8 cellular contexts compared by ENCODE assay signal in genomic region chr11:77821349-77821851, GRCh38. TPM values are rescaled to one million over a fixed set of nuclear protein-coding genes. Genes with fewer than 3 reads are reported as not detected.
A peak's percentile ranks its signal among the peaks of the same experiment; 100 is the strongest.
DNase-seq lines count a peak whose midpoint lies in the region; ATAC-seq and TF ChIP-seq lines count a peak whose summit lies in the region.

No MANE protein-coding gene starts in this region.

- H3K27ac ChIP-seq in CD8-positive, alpha-beta T cell (ENCODE audit: low read depth, low read length) = peak overlapping the region; percentile 48
- H3K27ac ChIP-seq in HUES6 (ENCODE audit: low read depth, low read length) (no peak overlapping the region), fibroblast of lung (ENCODE audit: insufficient read depth, low read length) (peak overlapping the region; percentile 68)

- H3K27ac Mint-ChIP-seq in CD8-positive, alpha-beta T cell = peak overlapping the region; percentile 99
- peak overlapping the region; percentile 98 for H3K27ac Mint-ChIP-seq in activated T-cell treated with anti-CD3 and anti-CD28 coated beads, Interleukin-2, amount 50 U/mL, for 24 hours
- peak overlapping the region; percentile 73 to 80 for H3K27ac Mint-ChIP-seq in natural killer cell treated with Interleukin-12 subunit alpha and Interleukin-12 subunit beta and Interleukin-15 and Interleukin-18, amount 100 ng/mL, for 72 hours

- no peak for TF ChIP-seq CTCF in CD8-positive, alpha-beta T cell (IDR thresholded peaks at IDR 0.05)
- no peak for TF ChIP-seq CTCF in fibroblast of lung (conservative IDR thresholded peaks at IDR 0.05 in 1 of 2, IDR thresholded peaks at IDR 0.05 in 1 of 2; ENCODE audit: low read depth in 1 of 2, low read length in 2 of 2)

- H3K4me3 ChIP-seq in CD8-positive, alpha-beta T cell (ENCODE audit: low read depth, low read length) = peak overlapping the region; percentile 79
- peak overlapping the region; percentile 94 for H3K4me3 ChIP-seq in HUES6 (ENCODE audit: low read depth, low read length)
- H3K4me3 ChIP-seq in fibroblast of lung (replicated peaks in 1 of 4; ENCODE audit: control extremely low read depth in 1 of 4, insufficient read depth in 1 of 4, low read depth in 3 of 4, low read length in 4 of 4) = peak overlapping the region; percentile 86 to 98 (median 96)

- H3K4me1 Mint-ChIP-seq in CD8-positive, alpha-beta T cell (ENCODE audit: low read depth) = peaks cover 34% of the 10 kb centered on the region
- H3K4me1 Mint-ChIP-seq in activated T-cell treated with anti-CD3 and anti-CD28 coated beads, Interleukin-2, amount 50 U/mL, for 24 hours (ENCODE audit: low read depth) = peaks cover 33% of the 10 kb centered on the region
- H3K4me1 Mint-ChIP-seq in natural killer cell treated with Interleukin-12 subunit alpha and Interleukin-12 subunit beta and Interleukin-15 and Interleukin-18, amount 100 ng/mL, for 72 hours (ENCODE audit: low read depth in 2 of 2) = peaks cover 21 to 37% of the 10 kb centered on the region in 2 donors

- H3K4me2 ChIP-seq in fibroblast of lung (ENCODE audit: extremely low read depth, insufficient read depth, low read length) = peak overlapping the region; percentile 99

- peaks cover 30% of the 10 kb centered on the region for H3K4me1 ChIP-seq in CD8-positive, alpha-beta T cell (ENCODE audit: insufficient read depth, low read length)
- H3K4me1 ChIP-seq in HUES6 (ENCODE audit: control insufficient read depth, insufficient read depth, low read length) = no peaks in the 10 kb centered on the region; the same call in 1 of the 2 replicates
- no peaks in the 10 kb centered on the region for H3K4me1 ChIP-seq in fibroblast of lung (ENCODE audit: control insufficient read depth, extremely low read depth, insufficient read depth, low read length)

- H3K4me3 Mint-ChIP-seq in CD8-positive, alpha-beta T cell = peak overlapping the region; percentile 100
- peak overlapping the region; percentile 97 for H3K4me3 Mint-ChIP-seq in activated T-cell treated with anti-CD3 and anti-CD28 coated beads, Interleukin-2, amount 50 U/mL, for 24 hours
- peak overlapping the region; percentile 99 for H3K4me3 Mint-ChIP-seq in natural killer cell treated with Interleukin-12 subunit alpha and Interleukin-12 subunit beta and Interleukin-15 and Interleukin-18, amount 100 ng/mL, for 72 hours

- peaks cover 17% of the 10 kb centered on the region for H3K36me3 Mint-ChIP-seq in CD8-positive, alpha-beta T cell
- H3K36me3 Mint-ChIP-seq in activated T-cell treated with anti-CD3 and anti-CD28 coated beads, Interleukin-2, amount 50 U/mL, for 24 hours (ENCODE audit: low read depth) = peaks cover 21% of the 10 kb centered on the region
- H3K36me3 Mint-ChIP-seq in natural killer cell treated with Interleukin-12 subunit alpha and Interleukin-12 subunit beta and Interleukin-15 and Interleukin-18, amount 100 ng/mL, for 72 hours = no peaks in the 10 kb centered on the region

- peak overlapping the region; percentile 78 for H3K9ac ChIP-seq in HUES6 (ENCODE audit: low read length)
- peak overlapping the region; percentile 67 for H3K9ac ChIP-seq in fibroblast of lung (ENCODE audit: insufficient read depth, low read length)

- CTCF ChIA-PET in CD8-positive, alpha-beta T cell (lab: Charles Lee) = no interaction called here

- no peak for ATAC-seq in CD8-positive, alpha-beta T cell
- ATAC-seq in natural killer cell treated with Interleukin-12 subunit alpha and Interleukin-12 subunit beta and Interleukin-15 and Interleukin-18, amount 100 ng/mL, for 72 hours = no peak

- peak overlapping the region; percentile 95 for H2AFZ ChIP-seq in fibroblast of lung (ENCODE audit: low read length)

- no peaks in the 10 kb centered on the region for H3K27me3 ChIP-seq in CD8-positive, alpha-beta T cell (ENCODE audit: insufficient read depth, low read length)
- H3K27me3 ChIP-seq in HUES6 (ENCODE audit: control insufficient read depth, insufficient read depth, low read length) (no peaks in the 10 kb centered on the region), fibroblast of lung (ENCODE audit: control insufficient read depth, insufficient read depth, low read length) (no peaks in the 10 kb centered on the region)

- no peaks in the 10 kb centered on the region for H3K9me3 Mint-ChIP-seq in CD8-positive, alpha-beta T cell
- no peaks in the 10 kb centered on the region for H3K9me3 Mint-ChIP-seq in activated T-cell treated with anti-CD3 and anti-CD28 coated beads, Interleukin-2, amount 50 U/mL, for 24 hours
- no peaks in the 10 kb centered on the region for H3K9me3 Mint-ChIP-seq in natural killer cell treated with Interleukin-12 subunit alpha and Interleukin-12 subunit beta and Interleukin-15 and Interleukin-18, amount 100 ng/mL, for 72 hours

- POLR2A ChIA-PET in CD8-positive, alpha-beta T cell (lab: Charles Lee) = interaction anchor here (3.6 kb wide), 1 partner anchor 173 kb away, joined by 23 read pairs; the partner anchor contains the start of gene INTS4

- peaks cover 4% of the 10 kb centered on the region for H4K20me1 ChIP-seq in fibroblast of lung (ENCODE audit: control insufficient read depth, extremely low read depth, insufficient read depth, low read length)

- no peaks in the 10 kb centered on the region for H3K27me3 Mint-ChIP-seq in CD8-positive, alpha-beta T cell (ENCODE audit: low read depth)
- H3K27me3 Mint-ChIP-seq in activated T-cell treated with anti-CD3 and anti-CD28 coated beads, Interleukin-2, amount 50 U/mL, for 24 hours = no peaks in the 10 kb centered on the region
- H3K27me3 Mint-ChIP-seq in natural killer cell treated with Interleukin-12 subunit alpha and Interleukin-12 subunit beta and Interleukin-15 and Interleukin-18, amount 100 ng/mL, for 72 hours = no peaks in the 10 kb centered on the region

- peak in 3 of 7 experiments; percentile 7 to 50 (median 13) for DNase-seq in CD8-positive, alpha-beta T cell
- peak; percentile 46 for DNase-seq in activated T-cell treated with anti-CD3 and anti-CD28 coated beads, Interleukin-2, amount 50 U/mL, for 24 hours
- DNase-seq in fibroblast of lung (ENCODE audit: low read depth in 2 of 2) = peak; percentile 34 to 46
- no peak for DNase-seq in natural killer cell treated with Interleukin-12 subunit alpha and Interleukin-12 subunit beta and Interleukin-15 and Interleukin-18, amount 100 ng/mL, for 72 hours (ENCODE audit: low spot score)
- DNase-seq in COR-L47 (lab: John Stamatoyannopoulos, UW) = no peak
- DNase-seq in SIG-M5 treated with dmso at 0.1 percent for 504 hours (lab: John Stamatoyannopoulos, UW; ENCODE audit: unreplicated experiment) = no peak
- DNase-seq in NCI-H1930 (lab: John Stamatoyannopoulos, UW) = no peak

- no peaks in the 10 kb centered on the region for H3K36me3 ChIP-seq in CD8-positive, alpha-beta T cell (ENCODE audit: insufficient read depth, low read length)
- H3K36me3 ChIP-seq in HUES6 (ENCODE audit: control insufficient read depth, insufficient read depth, low read length) (no peaks in the 10 kb centered on the region), fibroblast of lung (ENCODE audit: control insufficient read depth, insufficient read depth, low read length) (no peaks in the 10 kb centered on the region)

- no peaks in the 10 kb centered on the region for H3K9me3 ChIP-seq in CD8-positive, alpha-beta T cell (ENCODE audit: low read length)
- H3K9me3 ChIP-seq in HUES6 (ENCODE audit: control insufficient read depth, insufficient read depth, low read depth, low read length) (no peaks in the 10 kb centered on the region; the same call in 1 of the 2 replicates), fibroblast of lung (ENCODE audit: control insufficient read depth, insufficient read depth, low read depth, low read length) (no peaks in the 10 kb centered on the region)

- intact Hi-C loops in CD8-positive, alpha-beta T cell (cut with DNase I, micrococcal nuclease) = loop anchor here in 1 of 2 experiments (1.0 to 5.0 kb wide), 4 partner anchors 173 to 753 kb away; partner anchors contain the start of genes ALG8, INTS4, KCTD21 and NARS2

- H3K79me2 ChIP-seq in fibroblast of lung (ENCODE audit: control insufficient read depth, insufficient read depth, low read length) = peaks cover 42% of the 10 kb centered on the region

RNA-seq across cellular contexts. Expression of gene AAMDC, which starts 0.5 kb away (rescaled TPM):
- total RNA-seq in CD8-positive, alpha-beta T cell = 1 to 10 TPM; 1.4 to 2.0 TPM
- 32.4 and 39.6 TPM in 2 replicates for total RNA-seq in fibroblast of lung
- polyA plus RNA-seq in fibroblast of lung = 76.1 and 98.4 TPM in 2 replicates
- polyA plus RNA-seq in fibroblast of lung (2012) = 117 and 132 TPM in 2 replicates
- 35.0 TPM in 1 of 2 replicates, not detected in the other for polyA minus RNA-seq in fibroblast of lung (ENCODE audit: low replicate concordance)
- total RNA-seq in natural killer cell treated with Interleukin-12 subunit alpha and Interleukin-12 subunit beta and Interleukin-15 and Interleukin-18, amount 100 ng/mL, for 72 hours = 1 to 10 TPM; 1.7 to 4.9 TPM

RNA-seq across cellular contexts. Expression of gene RSF1, which starts 0.9 kb away (rescaled TPM):
- total RNA-seq in CD8-positive, alpha-beta T cell = 100 to 1,000 TPM in 1 of 2 experiments, 10 to 100 TPM in 1; 96.7 to 103 TPM
- total RNA-seq in fibroblast of lung = 29.3 and 38.1 TPM in 2 replicates
- polyA plus RNA-seq in fibroblast of lung = 27.5 and 28.1 TPM in 2 replicates
- 34.1 and 41.9 TPM in 2 replicates for polyA plus RNA-seq in fibroblast of lung (2012)
- 9.3 and 10.2 TPM in 2 replicates for polyA minus RNA-seq in fibroblast of lung (ENCODE audit: low replicate concordance)
- total RNA-seq in natural killer cell treated with Interleukin-12 subunit alpha and Interleukin-12 subunit beta and Interleukin-15 and Interleukin-18, amount 100 ng/mL, for 72 hours = 10 to 100 TPM; 59.9 to 68.5 TPM

Comparison
In these comparisons a context has a peak if more than half of its experiments do, and no peak if none do; other contexts are left out.
1. DNase-seq: peak in activated T-cell treated with anti-CD3 and anti-CD28 coated beads, Interleukin-2, amount 50 U/mL, for 24 hours (single experiment) and fibroblast of lung (2 of 2); none in natural killer cell treated with Interleukin-12 subunit alpha and Interleukin-12 subunit beta and Interleukin-15 and Interleukin-18, amount 100 ng/mL, for 72 hours (single experiment), COR-L47 (single experiment), SIG-M5 treated with dmso at 0.1 percent for 504 hours (single experiment) and NCI-H1930 (0 of 2).
2. Peak in every context shown above with its lines, with median percentiles within 50 percentile points of each other: H3K4me3 ChIP-seq, H3K27ac Mint-ChIP-seq and H3K4me3 Mint-ChIP-seq.